ENCODE assay signal across 12 cellular contexts in genomic region chr11:1748467-1749019, GRCh38. TPM values are rescaled to one million over a fixed set of nuclear protein-coding genes. Genes with fewer than 3 reads are reported as not detected.
DNase-seq lines count a peak whose midpoint lies in the region; ATAC-seq and TF ChIP-seq lines count a peak whose summit lies in the region.
"Had no signal": no experiment of that assay in that cellular context is flagged by ENCODE, and none has a peak within 500 bp of the region (broad histone marks: within the 10 kb centered on the region; RNA-seq: fewer than 3 reads in every experiment).

No MANE protein-coding gene starts in this region.

- no peak for DNase-seq in CD4-positive, alpha-beta memory T cell
- no peak for DNase-seq in adipocyte (ENCODE audit: low read depth)
- no peak for DNase-seq in right cardiac atrium
- DNase-seq in prostate gland (ENCODE audit: low spot score) = no peak
- no peak for DNase-seq in NK-92 treated with Interleukin-12 subunit alpha and Interleukin-12 subunit beta, amount 100 ng/mL, for 24 hours (lab: John Stamatoyannopoulos, UW)
- no peak for DNase-seq in hippocampal formation (lab: John Stamatoyannopoulos, UW)
- DNase-seq in NCI-H524 treated with DMSO at 0.1 percent for 48 hours (lab: John Stamatoyannopoulos, UW) = no peak
- DNase-seq: activated T-cell treated with anti-CD3 and anti-CD28 coated beads, Interleukin-2, amount 50 U/mL, for 72 hours; NCI-H187 treated with DMSO at 0.1 percent for 48 hours; SW 1271 had no signal

- CTCF ChIA-PET in CD4-positive, alpha-beta memory T cell (lab: Charles Lee; ENCODE audit: partially characterized antibody) = no interaction called here

- peaks cover 11 to 12% of the 10 kb centered on the region in 2 donors for H3K27me3 Mint-ChIP-seq in CD4-positive, alpha-beta memory T cell

- H3K36me3 ChIP-seq in CD4-positive, alpha-beta memory T cell (ENCODE audit: insufficient read depth, low read length) = peaks cover 7% of the 10 kb centered on the region
- peaks cover 19% of the 10 kb centered on the region for H3K36me3 ChIP-seq in adipocyte (ENCODE audit: control insufficient read depth, insufficient read depth, low read length, severe bottlenecking)
- peaks cover 7 to 8% of the 10 kb centered on the region in 2 donors for H3K36me3 ChIP-seq in prostate gland

- no peaks in the 10 kb centered on the region for H3K27me3 ChIP-seq in CD4-positive, alpha-beta memory T cell (ENCODE audit: insufficient read depth, low read length)
- H3K27me3 ChIP-seq in adipocyte (replicated peaks; ENCODE audit: control insufficient read depth, insufficient read depth, low read length) (no peaks in the 10 kb centered on the region), right cardiac atrium (ENCODE audit: control insufficient read depth, insufficient read depth) (no peaks in the 10 kb centered on the region), prostate gland (replicated peaks; ENCODE audit: insufficient read depth) (peaks cover 9% of the 10 kb centered on the region)

- POLR2A ChIA-PET in CD4-positive, alpha-beta memory T cell (lab: Charles Lee; ENCODE audit: partially characterized antibody) = no interaction called here

- intact Hi-C loops in CD4-positive, alpha-beta memory T cell (cut with micrococcal nuclease) = no loop called here
- intact Hi-C loops in right cardiac atrium (cut with DNase I) (no loop called here), prostate gland (cut with DNase I) (no loop called here)

- 4% methylated on average over 61 of the region's 61 CpGs for WGBS in right cardiac atrium
- 2% methylated on average over 39 of the region's 61 CpGs for WGBS in prostate gland

- H3K4me3 ChIP-seq in CD4-positive, alpha-beta memory T cell (ENCODE audit: low read length in 2 of 2) = no peak overlapping the region
- H3K4me3 ChIP-seq in adipocyte (ENCODE audit: low read length) = peak overlapping the region; percentile 79
- peak overlapping the region; percentile 12 for H3K4me3 ChIP-seq in right cardiac atrium (ENCODE audit: low read length)
- peak overlapping the region; percentile 16 to 23 for H3K4me3 ChIP-seq in prostate gland

- peaks cover 10% of the 10 kb centered on the region for H3K4me1 ChIP-seq in CD4-positive, alpha-beta memory T cell (ENCODE audit: insufficient read depth, low read length)
- H3K4me1 ChIP-seq in adipocyte (ENCODE audit: control insufficient read depth, insufficient read depth, low read length) (peaks cover 46% of the 10 kb centered on the region), right cardiac atrium (ENCODE audit: control insufficient read depth, insufficient read depth, low read length) (peaks cover 9% of the 10 kb centered on the region), prostate gland (replicated peaks) (no peaks in the 10 kb centered on the region)

- H3K4me1 Mint-ChIP-seq in CD4-positive, alpha-beta memory T cell = peaks cover 4 to 30% (median 21%) of the 10 kb centered on the region in 4 donors

- no peaks in the 10 kb centered on the region for H3K9me3 ChIP-seq in CD4-positive, alpha-beta memory T cell (ENCODE audit: control insufficient read depth in 1 of 2, low read length in 2 of 2)
- no peaks in the 10 kb centered on the region for H3K9me3 ChIP-seq in adipocyte (ENCODE audit: control insufficient read depth, low read length)
- no peaks in the 10 kb centered on the region for H3K9me3 ChIP-seq in right cardiac atrium (ENCODE audit: control insufficient read depth, low read length)
- no peaks in the 10 kb centered on the region for H3K9me3 ChIP-seq in prostate gland
- H3K9me3 ChIP-seq: gastroesophageal sphincter had no signal

- H3K27ac Mint-ChIP-seq in CD4-positive, alpha-beta memory T cell = no peak overlapping the region
- H3K27ac Mint-ChIP-seq: activated T-cell treated with anti-CD3 and anti-CD28 coated beads, Interleukin-2, amount 50 U/mL, for 72 hours had no signal

- TF ChIP-seq POLR2A in prostate gland (IDR thresholded peaks at IDR 0.05) = no peak

- H3K9me3 Mint-ChIP-seq in CD4-positive, alpha-beta memory T cell = peaks cover 0 to 4% (median 0%) of the 10 kb centered on the region in 8 donors

- H3K36me3 Mint-ChIP-seq in CD4-positive, alpha-beta memory T cell = peaks cover 5 to 6% of the 10 kb centered on the region in 2 donors

- no peak for ATAC-seq in right cardiac atrium
- no peak for ATAC-seq in HG03469 (IDR thresholded peaks at IDR 0.05; ENCODE audit: unreplicated experiment)

- TF ChIP-seq CTCF in prostate gland (IDR thresholded peaks at IDR 0.05) = no peak

- H3K27ac ChIP-seq in CD4-positive, alpha-beta memory T cell (ENCODE audit: low read depth, low read length) = no peak overlapping the region
- H3K27ac ChIP-seq in right cardiac atrium (ENCODE audit: low read length) = no peak overlapping the region
- no peak overlapping the region for H3K27ac ChIP-seq in prostate gland
- H3K27ac ChIP-seq: gastroesophageal sphincter had no signal

- peak overlapping the region; percentile 77 for H3K9ac ChIP-seq in adipocyte (ENCODE audit: low read length)

- peak overlapping the region in 7 of 8 donors; percentile 33 to 63 (median 48) for H3K4me3 Mint-ChIP-seq in CD4-positive, alpha-beta memory T cell

RNA-seq across cellular contexts. Expression of gene IFITM10, which starts 1.9 kb away (rescaled TPM):
- total RNA-seq in CD4-positive, alpha-beta memory T cell = 1 to 10 TPM; 1.6 to 1.8 TPM
- not detected for polyA plus RNA-seq in CD4-positive, alpha-beta memory T cell
- total RNA-seq in right cardiac atrium (1 to 10 TPM in 1 of 4 donors, under 1 TPM in 3; 0.48 to 1.0 (median 0.59) TPM), prostate gland (1 to 10 TPM; 2.6 to 3.1 TPM)
- polyA plus RNA-seq in right cardiac atrium = 0.25 TPM

RNA-seq across cellular contexts. Expression of gene CTSD, which starts 15.2 kb away (rescaled TPM):
- 100 to 1,000 TPM; 206 to 214 TPM for total RNA-seq in CD4-positive, alpha-beta memory T cell
- polyA plus RNA-seq in CD4-positive, alpha-beta memory T cell = 100 to 1,000 TPM; 122 to 137 TPM
- 100 to 1,000 TPM; 674 to 717 (median 700) TPM for total RNA-seq in right cardiac atrium
- 748 TPM for polyA plus RNA-seq in right cardiac atrium
- 100 to 1,000 TPM; 497 to 983 TPM for total RNA-seq in prostate gland

RNA-seq across cellular contexts. Expression of gene KRTAP5-6, which starts 51.5 kb away (rescaled TPM):
- not detected for total RNA-seq in CD4-positive, alpha-beta memory T cell
- not detected for polyA plus RNA-seq in CD4-positive, alpha-beta memory T cell
- total RNA-seq in right cardiac atrium (not detected), prostate gland (not detected)
- polyA plus RNA-seq in right cardiac atrium = not detected
- total RNA-seq: activated T-cell treated with anti-CD3 and anti-CD28 coated beads, Interleukin-2, amount 50 U/mL, for 72 hours; gastroesophageal sphincter had no signal

Comparison
In these comparisons a context has a peak if more than half of its experiments do, and no peak if none do; other contexts are left out.
1. H3K4me3 ChIP-seq: peak in adipocyte (single experiment), right cardiac atrium (single experiment) and prostate gland (2 of 2); none in CD4-positive, alpha-beta memory T cell (0 of 2).